Comparison of ENCODE assay signal across 26 cellular contexts in genomic region chr9:96075757-96076156, GRCh38.
"Had no signal": no experiment of that assay in that cellular context is flagged by ENCODE, and none has a peak within 500 bp of the region (broad histone marks: within the 10 kb centered on the region; RNA-seq: fewer than 3 reads in every experiment).

No MANE protein-coding gene starts in this region.

- H3K4me1 ChIP-seq: upper lobe of right lung, uterus had no signal

- DNase-seq: heart left ventricle; islet precursor cell; left ventricle myocardium inferior; mesendoderm; naive B cell; natural killer cell; nephron progenitor cell; occipital lobe; retina; right cardiac atrium; stimulated activated CD4-positive, alpha-beta T cell treated with anti-CD3 and anti-CD28 coated beads, Interleukin-12 subunit alpha, Interleukin-12 subunit beta, amount 100 ng/mL, for 4 hours; stimulated activated CD4-positive, alpha-beta T cell treated with anti-CD3 and anti-CD28 coated beads, Interleukin-15, amount 100 ng/mL, for 24 hours; stimulated activated CD4-positive, alpha-beta T cell treated with anti-CD3 and anti-CD28 coated beads, Interleukin-4, amount 100 ng/mL, for 24 hours; stimulated activated naive CD4-positive, alpha-beta T cell treated with Interleukin-2 at 50 U/mL for 16 hours; stimulated activated naive CD8-positive, alpha-beta T cell treated with anti-CD3 and anti-CD28 coated beads, Interleukin-15, amount 100 ng/mL, for 72 hours; tibial artery; trophoblast cell; upper lobe of right lung; uterus had no signal

- H3K27ac ChIP-seq: heart left ventricle, left ventricle myocardium inferior, neural progenitor cell, neutrophil, skin epidermis, thoracic aorta, tibial artery, upper lobe of right lung, uterus had no signal

- H3K36me3 ChIP-seq: heart left ventricle, left ventricle myocardium inferior, neural progenitor cell, neutrophil, thoracic aorta, tibial artery, upper lobe of right lung, uterus had no signal

- H3K9me3 ChIP-seq: heart left ventricle, left ventricle myocardium inferior, neutrophil, thoracic aorta, tibial artery, upper lobe of right lung, uterus had no signal

- ATAC-seq: heart left ventricle; natural killer cell; right cardiac atrium; sciatic nerve; stimulated activated memory B cell treated with anti-CD40 and anti-IgM and Interleukin-4, amounts not matched to agents 10 μg/mL and 1 μg/mL and 100 μg/mL, for 72 hours; stimulated activated naive CD8-positive, alpha-beta T cell treated with anti-CD3 and anti-CD28 coated beads, Interleukin-15, amount 100 ng/mL, for 72 hours; upper lobe of right lung had no signal

- H3K27me3 ChIP-seq: heart left ventricle, neural progenitor cell, neutrophil, tibial artery, upper lobe of right lung, uterus had no signal

- H3K4me3 ChIP-seq: heart left ventricle, left ventricle myocardium inferior, lung, neural progenitor cell, skin epidermis, thoracic aorta, tibial artery, upper lobe of right lung, uterus had no signal
